Comparison of ENCODE assay signal across 9 cellular contexts in the genomic region with DNA sequence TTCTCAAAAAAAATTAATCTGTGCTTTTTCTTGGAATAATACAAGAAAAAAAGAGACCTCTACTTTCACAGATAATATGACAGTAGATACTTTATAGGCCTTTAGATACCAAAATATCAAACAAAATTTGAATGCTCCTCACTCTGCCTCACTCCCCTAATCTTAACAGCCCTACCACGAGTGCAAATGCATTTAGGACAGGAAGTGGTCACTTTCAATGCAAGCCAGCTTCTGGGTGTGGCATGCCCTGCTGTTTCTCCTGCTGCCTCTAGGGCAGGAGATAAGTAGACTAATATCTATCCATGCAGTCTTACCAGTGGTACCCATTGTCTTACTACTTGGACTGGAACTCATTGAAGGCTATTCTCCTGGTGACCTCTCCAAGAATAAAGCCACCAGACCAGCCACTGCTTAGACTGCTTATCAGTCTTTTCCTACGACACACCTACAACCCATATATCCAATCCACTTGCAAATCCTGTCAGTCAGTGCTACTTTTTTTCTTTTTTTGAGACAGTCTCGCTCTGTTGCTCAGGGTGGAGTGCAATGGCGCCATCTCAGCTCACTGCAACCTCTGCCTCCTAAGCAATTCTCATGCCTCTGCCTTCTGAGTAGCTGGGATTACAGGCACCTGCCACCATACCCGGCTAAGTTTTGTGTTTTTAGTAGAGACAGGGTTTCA. TPM values are rescaled to one million over a fixed set of nuclear protein-coding genes. Genes with fewer than 3 reads are reported as not detected.
DNase-seq lines count a peak whose midpoint lies in the region; ATAC-seq lines count a peak whose summit lies in the region.
"Had no signal": no experiment of that assay in that cellular context is flagged by ENCODE, and none has a peak within 500 bp of the region (broad histone marks: within the 10 kb centered on the region; RNA-seq: fewer than 3 reads in every experiment).

No MANE protein-coding gene starts in this region.

- peak; percentile 99 for ATAC-seq in GM19455 (IDR thresholded peaks at IDR 0.05; ENCODE audit: unreplicated experiment)
- peak; percentile 100 for ATAC-seq in HG03354 (IDR thresholded peaks at IDR 0.05; ENCODE audit: poor library complexity, severe bottlenecking, unreplicated experiment)

- no peak overlapping the region for H3K27ac ChIP-seq in SJSA1

- H3K27me3 ChIP-seq in SJSA1 (replicated peaks), result no peaks in the 10 kb centered on the region

- H3K4me1 ChIP-seq in SJSA1 (replicated peaks), result peaks cover 5% of the 10 kb centered on the region

- no peaks in the 10 kb centered on the region for H3K36me3 ChIP-seq in SJSA1

- H3K9me3 ChIP-seq in SJSA1 (replicated peaks), result no peaks in the 10 kb centered on the region

- H3K4me3 ChIP-seq in SJSA1, result no peak overlapping the region

- DNase-seq in NCI-H82 (lab: John Stamatoyannopoulos, UW), result peak; percentile 59
- no peak for DNase-seq in NCI-H82 treated with DMSO at 0.1 percent for 48 hours (lab: John Stamatoyannopoulos, UW; ENCODE audit: unreplicated experiment)
- DNase-seq in SJSA1 (ENCODE audit: low read depth in 1 of 2, low spot score in 2 of 2), result peak; percentile 36 to 55
- peak; percentile 36 for DNase-seq in glomerular visceral epithelial cell (ENCODE audit: extremely low spot score)
- no peak for DNase-seq in activated gamma-delta T cell treated with Interleukin-2 at 50 U/mL for 16 hours
- DNase-seq in amygdala (lab: John Stamatoyannopoulos, UW), result no peak

RNA-seq across cellular contexts. Expression of a gene that starts 23.0 kb away (rescaled TPM):
- total RNA-seq in SJSA1 (2014; rRNA removed; shearing (Covaris generic)), result not detected in 2 replicates
- total RNA-seq: CD4-positive, alpha-beta memory T cell had no signal

RNA-seq across cellular contexts. Expression of a gene that starts 24.3 kb away (rescaled TPM):
- total RNA-seq in SJSA1 (2014; rRNA removed; shearing (Covaris generic)), result 26.6 and 45.1 TPM in 2 replicates

Comparison
In these comparisons a context has a peak if more than half of its experiments do, and no peak if none do; other contexts are left out.
1. DNase-seq: peak in NCI-H82 (single experiment), SJSA1 (2 of 2) and glomerular visceral epithelial cell (single experiment); none in NCI-H82 treated with DMSO at 0.1 percent for 48 hours (single experiment), activated gamma-delta T cell treated with Interleukin-2 at 50 U/mL for 16 hours (single experiment) and amygdala (0 of 56).